Comparison of ENCODE assay signal across 1 cellular context in genomic region chr2:238290079-238290478, GRCh38.
TF ChIP-seq lines count a peak whose summit lies in the region.

No MANE protein-coding gene starts in this region.

TF ChIP-seq in K562, 482 proteins besides CTCF, POLR2A, EP300 and RAD21 (continued from another document):
- TF ChIP-seq PKNOX1 (IDR thresholded peaks at IDR 0.05) (peak; percentile 13; the same call in 1 of the 2 replicates), PTBP1 (IDR thresholded peaks at IDR 0.05; ENCODE audit: low read depth, low read length) (no peak)
